Comparison of ENCODE assay signal across 8 cellular contexts in genomic region chr19:58386576-58387337, GRCh38. TPM values are rescaled to one million over a fixed set of nuclear protein-coding genes. Genes with fewer than 3 reads are reported as not detected.
DNase-seq lines count a peak whose midpoint lies in the region; ATAC-seq and TF ChIP-seq lines count a peak whose summit lies in the region.

Gene RPS5 (plus strand): TSS chr19:58387269. CDS start chr19:58388138, 869 bp downstream.

- DNase-seq in C1 segment of cervical spinal cord (lab: John Stamatoyannopoulos, UW): peak; percentile 49 to 97 (median 94)
- peak; percentile 98 for DNase-seq in NCI-H748 treated with DMSO at 0.1 percent for 48 hours (lab: John Stamatoyannopoulos, UW)
- DNase-seq in activated CD4-positive, alpha-beta T cell treated with anti-CD3 and anti-CD28 coated beads, Interleukin-2, amount 50 U/mL, for 24 hours (ENCODE audit: low read depth in 1 of 2, low spot score in 1 of 2): peak; percentile 93 to 97
- DNase-seq in dermis blood vessel endothelial cell: peak; percentile 99
- DNase-seq in left lung: peak; percentile 95 to 96
- DNase-seq in stimulated activated CD4-positive, alpha-beta T cell treated with anti-CD3 and anti-CD28 coated beads, Interleukin-2, amount 100 ng/mL, for 48 hours: peak; percentile 94

- H3K9me3 ChIP-seq in left lung: no peaks in the 10 kb centered on the region

- H3K27me3 ChIP-seq in left lung: no peaks in the 10 kb centered on the region

- ATAC-seq in GM19372 (IDR thresholded peaks at IDR 0.05; ENCODE audit: low read depth, unreplicated experiment): peak; percentile 81
- ATAC-seq in HG03558 (IDR thresholded peaks at IDR 0.05; ENCODE audit: extremely low read depth, unreplicated experiment): peak; percentile 64
- peak; percentile 94 for ATAC-seq in left lung

- intact Hi-C loops in left lung (cut with DNase I): no loop called here

- no peak for TF ChIP-seq CTCF in left lung (IDR thresholded peaks at IDR 0.05)

- peaks cover 0 to 38% of the 10 kb centered on the region in 2 donors for H3K36me3 ChIP-seq in left lung

- H3K4me3 ChIP-seq in left lung: peak within 1 kb of the TSS; percentile 74 to 78

- peaks cover 14 to 65% of the 10 kb centered on the region in 2 donors for H3K4me1 ChIP-seq in left lung

- peak within 1 kb of the TSS; percentile 96 to 98 for H3K27ac ChIP-seq in left lung

RNA-seq across cellular contexts. Expression of gene RPS5, which starts in this region (rescaled TPM):
- 1,348 and 2,550 TPM in 2 replicates for total RNA-seq in dermis blood vessel endothelial cell
- total RNA-seq in left lung: 1,000 to 10,000 TPM in 1 of 2 donors, 100 to 1,000 TPM in 1; 842 to 1,045 TPM

Comparison
In these comparisons a context has a peak if more than half of its experiments do, and no peak if none do; other contexts are left out.
1. Peak in every context shown above with its lines: DNase-seq, ATAC-seq, H3K4me3 ChIP-seq and H3K27ac ChIP-seq.